17 cellular contexts compared by ENCODE assay signal in genomic region chr2:163715199-163715598, GRCh38. TPM values are rescaled to one million over a fixed set of nuclear protein-coding genes. Genes with fewer than 3 reads are reported as not detected.
"Had no signal": no experiment of that assay in that cellular context is flagged by ENCODE, and none has a peak within 500 bp of the region (broad histone marks: within the 10 kb centered on the region; RNA-seq: fewer than 3 reads in every experiment).

No MANE protein-coding gene starts in this region.

- H3K4me3 ChIP-seq: gastroesophageal sphincter, hepatocyte, mucosa of descending colon, suprapubic skin, upper lobe of right lung had no signal

- H3K4me2 ChIP-seq: hepatocyte had no signal

- H3K27ac ChIP-seq: gastroesophageal sphincter, hepatocyte, suprapubic skin, upper lobe of right lung, VCaP had no signal

- H3K36me3 ChIP-seq: gastroesophageal sphincter, suprapubic skin, upper lobe of right lung had no signal

- H3K4me1 ChIP-seq: suprapubic skin, upper lobe of right lung had no signal

- H3K27me3 ChIP-seq: gastroesophageal sphincter, hepatocyte, suprapubic skin, upper lobe of right lung had no signal

- H3K9me3 ChIP-seq: gastroesophageal sphincter, mucosa of descending colon, suprapubic skin, upper lobe of right lung had no signal

- DNase-seq: activated CD4-positive, alpha-beta T cell treated with anti-CD3 and anti-CD28 coated beads for 48 hours; activated CD8-positive, alpha-beta T cell treated with anti-CD3 and anti-CD28 coated beads, Interleukin-2, amount 10 ng/mL, durations not matched to agents 7 days and 5 days; activated naive CD4-positive, alpha-beta T cell treated with anti-CD3 and anti-CD28 coated beads for 36 hours; central memory CD4-positive, alpha-beta T cell; cortex of kidney; effector memory CD4-positive, alpha-beta T cell; mucosa of descending colon; naive thymus-derived CD8-positive, alpha-beta T cell; stimulated activated CD4-positive, alpha-beta T cell treated with anti-CD3 and anti-CD28 coated beads, Interleukin-2, amount 100 ng/mL, for 24 hours; stimulated activated naive CD4-positive, alpha-beta T cell treated with Interleukin-2 at 50 U/mL for 16 hours; SW 1271; T-helper 9 cell; upper lobe of right lung had no signal

RNA-seq across cellular contexts. Expression of gene FIGN, which starts 20.6 kb away (rescaled TPM):
- total RNA-seq: activated CD8-positive, alpha-beta T cell treated with anti-CD3 and anti-CD28 coated beads, Interleukin-2, amount 10 ng/mL, durations not matched to agents 7 days and 5 days; activated naive CD4-positive, alpha-beta T cell treated with anti-CD3 and anti-CD28 coated beads for 36 hours; naive thymus-derived CD8-positive, alpha-beta T cell had no signal
- polyA plus RNA-seq: naive thymus-derived CD8-positive, alpha-beta T cell had no signal
